In genomic region chr18:48139427-48140347, GRCh38 we compare ENCODE assay signal across 11 cellular contexts.
A peak's percentile ranks its signal among the peaks of the same experiment; 100 is the strongest.
DNase-seq lines count a peak whose midpoint lies in the region; ATAC-seq and TF ChIP-seq lines count a peak whose summit lies in the region.
"Had no signal": no experiment of that assay in that cellular context is flagged by ENCODE, and none has a peak within 500 bp of the region (broad histone marks: within the 10 kb centered on the region; RNA-seq: fewer than 3 reads in every experiment).

No MANE protein-coding gene starts in this region.

- peak; percentile 39 for ATAC-seq in PC-3
- peak; percentile 69 for ATAC-seq in left colon
- peak; percentile 30 for ATAC-seq in stimulated activated naive CD8-positive, alpha-beta T cell treated with anti-CD3 and anti-CD28 coated beads, Interleukin-15, Interleukin-2, amounts not matched to agents 100 U/mL and 50 U/mL, for 24 hours

- POLR2A ChIA-PET in PC-3 (lab: Charles Lee; ENCODE audit: unreplicated experiment) = no interaction called here

- intact Hi-C loops in PC-3 (cut with micrococcal nuclease) (loop anchor here (10.0 kb wide), 1 partner anchor 105 kb away; no protein-coding TSS in a partner anchor), left colon (cut with DNase I, micrococcal nuclease) (no loop called here)

- DNase-seq in M059J (ENCODE audit: low read depth) (peak; percentile 56), PC-3 (peak; percentile 50), left colon (peak; percentile 93 to 96), SK-N-DZ (ENCODE audit: low spot score) (no peak), AG08396 (ENCODE audit: low spot score) (no peak), NCI-H1048 (lab: John Stamatoyannopoulos, UW) (no peak)
- DNase-seq in stimulated activated naive CD8-positive, alpha-beta T cell treated with anti-CD3 and anti-CD28 coated beads, Interleukin-15, Interleukin-2, amounts not matched to agents 100 U/mL and 50 U/mL, for 24 hours = no peak
- no peak for DNase-seq in stimulated activated CD4-positive, alpha-beta T cell treated with anti-CD3 and anti-CD28 coated beads, Interleukin-15, amount 100 ng/mL, for 24 hours
- DNase-seq: activated CD4-positive, alpha-beta T cell treated with anti-CD3 and anti-CD28 coated beads for 1 hour; stimulated activated CD4-positive, alpha-beta T cell treated with anti-CD3 and anti-CD28 coated beads, Interleukin-2, amount 100 ng/mL, for 24 hours had no signal

- no peak overlapping the region for H2AFZ ChIP-seq in PC-3 (ENCODE audit: low read length)

- H3K4me2 ChIP-seq in PC-3 (ENCODE audit: low read length) = no peak overlapping the region

- H3K36me3 ChIP-seq in PC-3 (ENCODE audit: low read depth, low read length) = no peaks in the 10 kb centered on the region

- no peak for TF ChIP-seq CTCF in PC-3 (conservative IDR thresholded peaks at IDR 0.05; ENCODE audit: low read depth, low read length)

- H3K4me1 ChIP-seq in PC-3 (ENCODE audit: insufficient read depth, low read length) = peaks cover 16% of the 10 kb centered on the region

- no peaks in the 10 kb centered on the region for H3F3A ChIP-seq in PC-3 (ENCODE audit: low read length, unreplicated experiment)

- H3K9me2 ChIP-seq in PC-3 (replicated peaks; ENCODE audit: low read length) = no peaks in the 10 kb centered on the region

- H3K9ac ChIP-seq in PC-3 (ENCODE audit: low read length) = no peak overlapping the region; the same call in 1 of the 2 replicates

- H4K20me1 ChIP-seq in PC-3 (ENCODE audit: low read length) = no peaks in the 10 kb centered on the region

- H3K9me3 ChIP-seq in PC-3 (ENCODE audit: low read length) = no peaks in the 10 kb centered on the region

- H3K4me3 ChIP-seq in PC-3 (ENCODE audit: low read length) = no peak overlapping the region

- H3K79me2 ChIP-seq in PC-3 (ENCODE audit: low read length) = no peaks in the 10 kb centered on the region

- CTCF ChIA-PET in PC-3 (lab: Charles Lee) = no interaction called here

- H3K27me3 ChIP-seq in PC-3 (ENCODE audit: low read length) = no peaks in the 10 kb centered on the region

- BruUV-seq in PC-3 (replicated peaks; lab: Mats Ljungman, UMichigan) = no TSS peak

- peak overlapping the region; percentile 34; the same call in 1 of the 2 replicates for H3K27ac ChIP-seq in PC-3 (ENCODE audit: low read length)
- H3K27ac ChIP-seq: epithelial cell of prostate had no signal

Comparison
In these comparisons a context has a peak if more than half of its experiments do, and no peak if none do; other contexts are left out.
1. DNase-seq: peak in M059J (single experiment), PC-3 (single experiment) and left colon (2 of 2); none in stimulated activated naive CD8-positive, alpha-beta T cell treated with anti-CD3 and anti-CD28 coated beads, Interleukin-15, Interleukin-2, amounts not matched to agents 100 U/mL and 50 U/mL, for 24 hours (single experiment), SK-N-DZ (single experiment), AG08396 (single experiment), NCI-H1048 (single experiment) and stimulated activated CD4-positive, alpha-beta T cell treated with anti-CD3 and anti-CD28 coated beads, Interleukin-15, amount 100 ng/mL, for 24 hours (single experiment).
2. Peak in every context shown above with its lines, with median percentiles within 50 percentile points of each other: ATAC-seq.